ENCODE assay signal across 19 cellular contexts in genomic region chr19:10516064-10516385, GRCh38. TPM values are rescaled to one million over a fixed set of nuclear protein-coding genes. Genes with fewer than 3 reads are reported as not detected.
DNase-seq lines count a peak whose midpoint lies in the region; ATAC-seq and TF ChIP-seq lines count a peak whose summit lies in the region.
"Had no signal": no experiment of that assay in that cellular context is flagged by ENCODE, and none has a peak within 500 bp of the region (broad histone marks: within the 10 kb centered on the region; RNA-seq: fewer than 3 reads in every experiment).

No MANE protein-coding gene starts in this region.

- H3K4me1 ChIP-seq in RWPE2 (ENCODE audit: insufficient read depth, poor library complexity, severe bottlenecking) (peaks cover 3% of the 10 kb centered on the region), esophagus (ENCODE audit: control insufficient read depth in 2 of 2, insufficient read depth in 2 of 2, low read length in 1 of 2) (peaks cover 4 to 27% of the 10 kb centered on the region in 2 donors), aorta (ENCODE audit: control insufficient read depth in 1 of 2, insufficient read depth in 2 of 2, low read length in 2 of 2) (no peaks in the 10 kb centered on the region)

- ATAC-seq in RWPE2 (ENCODE audit: low read depth) (no peak), GM21515 (IDR thresholded peaks at IDR 0.05; ENCODE audit: unreplicated experiment) (no peak), aorta (ENCODE audit: low FRiP score) (no peak)
- ATAC-seq: gastrocnemius medialis had no signal

- H3K27ac ChIP-seq in RWPE2 (ENCODE audit: poor library complexity, severe bottlenecking) = peak overlapping the region; percentile 70
- H3K27ac ChIP-seq in esophagus (ENCODE audit: low read depth in 2 of 2, low read length in 1 of 2) = peak overlapping the region in 1 of 2 donors; percentile 56
- peak overlapping the region in 13 of 21 experiments; percentile 40 to 91 (median 81) for H3K27ac ChIP-seq in skin epidermis
- H3K27ac ChIP-seq in aorta (ENCODE audit: low read depth in 1 of 2, low read length in 2 of 2) = no peak overlapping the region
- H3K27ac ChIP-seq: gastrocnemius medialis, pancreas, stomach had no signal

- 59 to 78% methylated on average over 5 of the region's 5 CpGs for WGBS in esophagus, 2 donors
- 93 to 96% methylated on average over 5 of the region's 5 CpGs for WGBS in aorta, 2 donors

- no peak for TF ChIP-seq CTCF in RWPE2 (IDR thresholded peaks at IDR 0.05; ENCODE audit: poor library complexity, severe bottlenecking)

- peak overlapping the region; percentile 47 for H3K4me3 Mint-ChIP-seq in activated CD4-positive, alpha-beta memory T cell treated with anti-CD3 and anti-CD28 coated beads, Interleukin-2, amount 10 ng/mL, durations not matched to agents 7 days and 5 days
- no peak overlapping the region for H3K4me3 Mint-ChIP-seq in activated CD4-positive, alpha-beta memory T cell treated with anti-CD3 and anti-CD28 coated beads for 36 hours

- DNase-seq in activated CD4-positive, alpha-beta memory T cell treated with anti-CD3 and anti-CD28 coated beads, Interleukin-2, amount 10 ng/mL, durations not matched to agents 7 days and 5 days = no peak
- DNase-seq in activated CD4-positive, alpha-beta memory T cell treated with anti-CD3 and anti-CD28 coated beads for 36 hours = no peak
- no peak for DNase-seq in RWPE2 (ENCODE audit: low spot score)
- DNase-seq in GM19238 (ENCODE audit: insufficient read length, low spot score) = no peak
- DNase-seq in aorta = no peak
- DNase-seq: 8988T; activated CD4-positive, alpha-beta T cell treated with anti-CD3 and anti-CD28 coated beads for 4 hours; CD4-positive, CD25-positive, alpha-beta regulatory T cell; gastrocnemius medialis; KBM-7; NCI-H1417 treated with DMSO at 0.1 percent for 48 hours; pancreas; SHP77 treated with DMSO at 0.1 percent for 48 hours; stomach; T-helper 9 cell had no signal

- H3K4me1 Mint-ChIP-seq in activated CD4-positive, alpha-beta memory T cell treated with anti-CD3 and anti-CD28 coated beads, Interleukin-2, amount 10 ng/mL, durations not matched to agents 7 days and 5 days = peaks cover 32% of the 10 kb centered on the region
- H3K4me1 Mint-ChIP-seq in activated CD4-positive, alpha-beta memory T cell treated with anti-CD3 and anti-CD28 coated beads for 36 hours (ENCODE audit: low read depth) = peaks cover 22% of the 10 kb centered on the region

- no peaks in the 10 kb centered on the region for H3K9me3 Mint-ChIP-seq in activated CD4-positive, alpha-beta memory T cell treated with anti-CD3 and anti-CD28 coated beads, Interleukin-2, amount 10 ng/mL, durations not matched to agents 7 days and 5 days
- no peaks in the 10 kb centered on the region for H3K9me3 Mint-ChIP-seq in activated CD4-positive, alpha-beta memory T cell treated with anti-CD3 and anti-CD28 coated beads for 36 hours
- H3K9me3 Mint-ChIP-seq: memory B cell had no signal

- H3K27ac Mint-ChIP-seq in activated CD4-positive, alpha-beta memory T cell treated with anti-CD3 and anti-CD28 coated beads, Interleukin-2, amount 10 ng/mL, durations not matched to agents 7 days and 5 days = peak overlapping the region; percentile 26
- H3K27ac Mint-ChIP-seq in activated CD4-positive, alpha-beta memory T cell treated with anti-CD3 and anti-CD28 coated beads for 36 hours = no peak overlapping the region
- H3K27ac Mint-ChIP-seq: CD4-positive, CD25-positive, alpha-beta regulatory T cell; memory B cell had no signal

- H3K27me3 ChIP-seq in RWPE2 (ENCODE audit: insufficient read depth, poor library complexity, severe bottlenecking) (no peaks in the 10 kb centered on the region), esophagus (ENCODE audit: control insufficient read depth in 1 of 2, insufficient read depth in 2 of 2, low read length in 2 of 2) (peaks cover 0 to 5% of the 10 kb centered on the region in 2 donors), aorta (ENCODE audit: control insufficient read depth in 1 of 2, insufficient read depth in 2 of 2, low read length in 1 of 2) (no peaks in the 10 kb centered on the region)
- H3K27me3 ChIP-seq: pancreas had no signal

- H3K27me3 Mint-ChIP-seq in activated CD4-positive, alpha-beta memory T cell treated with anti-CD3 and anti-CD28 coated beads, Interleukin-2, amount 10 ng/mL, durations not matched to agents 7 days and 5 days = peaks cover 70% of the 10 kb centered on the region
- peaks cover 55% of the 10 kb centered on the region for H3K27me3 Mint-ChIP-seq in activated CD4-positive, alpha-beta memory T cell treated with anti-CD3 and anti-CD28 coated beads for 36 hours

- no peak overlapping the region for H3K4me3 ChIP-seq in RWPE2 (ENCODE audit: severe bottlenecking)
- H3K4me3 ChIP-seq in esophagus (ENCODE audit: low read depth in 1 of 2, low read length in 2 of 2) = peak overlapping the region; percentile 21 to 55
- H3K4me3 ChIP-seq in skin epidermis = peak overlapping the region; percentile 17 to 64 (median 45)
- H3K4me3 ChIP-seq in aorta (ENCODE audit: low read length in 2 of 2) = no peak overlapping the region
- H3K4me3 ChIP-seq: gastrocnemius medialis, stomach had no signal

- intact Hi-C loops in activated CD4-positive, alpha-beta memory T cell treated with anti-CD3 and anti-CD28 coated beads for 36 hours (cut with micrococcal nuclease) = no loop called here
- intact Hi-C loops in aorta (cut with DNase I) = no loop called here

- POLR2A ChIA-PET in activated CD4-positive, alpha-beta memory T cell treated with anti-CD3 and anti-CD28 coated beads, Interleukin-2, amount 10 ng/mL, durations not matched to agents 7 days and 5 days (lab: Charles Lee) = interaction anchor here (0.6 to 1.4 kb wide), 2 partner anchors 37 to 95 kb away, joined by 3 to 4 read pairs; no protein-coding TSS in a partner anchor
- POLR2A ChIA-PET in activated CD4-positive, alpha-beta memory T cell treated with anti-CD3 and anti-CD28 coated beads for 36 hours (lab: Charles Lee) = interaction anchor here (0.7 kb wide), 1 partner anchor 218 kb away, joined by 3 read pairs; no protein-coding TSS in a partner anchor

- H3K36me3 ChIP-seq in RWPE2 (ENCODE audit: low read depth) (no peaks in the 10 kb centered on the region), esophagus (ENCODE audit: control insufficient read depth in 2 of 2, insufficient read depth in 2 of 2, low read length in 1 of 2) (peaks cover 0 to 9% of the 10 kb centered on the region in 2 donors), aorta (ENCODE audit: control insufficient read depth in 1 of 2, insufficient read depth in 2 of 2, low read length in 1 of 2) (no peaks in the 10 kb centered on the region)
- H3K36me3 ChIP-seq: gastrocnemius medialis, pancreas, stomach had no signal

- H3K9me3 ChIP-seq in RWPE2 (ENCODE audit: severe bottlenecking) (no peaks in the 10 kb centered on the region), esophagus (ENCODE audit: control insufficient read depth in 2 of 2, insufficient read depth in 1 of 2, low read depth in 1 of 2, low read length in 1 of 2) (peaks cover 0 to 4% of the 10 kb centered on the region in 2 donors), aorta (ENCODE audit: control insufficient read depth, low read length) (no peaks in the 10 kb centered on the region)
- H3K9me3 ChIP-seq: gastrocnemius medialis, pancreas, stomach had no signal

- CTCF ChIA-PET in activated CD4-positive, alpha-beta memory T cell treated with anti-CD3 and anti-CD28 coated beads, Interleukin-2, amount 10 ng/mL, durations not matched to agents 7 days and 5 days (lab: Charles Lee) = interaction anchor here (1.0 to 1.1 kb wide), 2 partner anchors 12 to 50 kb away, joined by 3 to 4 read pairs; partner anchors contain the start of gene KRI1
- CTCF ChIA-PET in activated CD4-positive, alpha-beta memory T cell treated with anti-CD3 and anti-CD28 coated beads for 36 hours (lab: Charles Lee) = interaction anchor here (0.7 to 2.6 kb wide), 4 partner anchors 8 to 100 kb away, joined by 3 to 8 read pairs (median 4); no protein-coding TSS in a partner anchor

- H3K36me3 Mint-ChIP-seq in activated CD4-positive, alpha-beta memory T cell treated with anti-CD3 and anti-CD28 coated beads, Interleukin-2, amount 10 ng/mL, durations not matched to agents 7 days and 5 days (ENCODE audit: low read depth) = no peaks in the 10 kb centered on the region
- no peaks in the 10 kb centered on the region for H3K36me3 Mint-ChIP-seq in activated CD4-positive, alpha-beta memory T cell treated with anti-CD3 and anti-CD28 coated beads for 36 hours
- H3K36me3 Mint-ChIP-seq: memory B cell had no signal

RNA-seq across cellular contexts. Expression of gene S1PR5, which starts 1.2 kb away (rescaled TPM):
- under 1 TPM; 0.63 to 0.68 TPM for total RNA-seq in activated CD4-positive, alpha-beta memory T cell treated with anti-CD3 and anti-CD28 coated beads, Interleukin-2, amount 10 ng/mL, durations not matched to agents 7 days and 5 days
- under 1 TPM; 0.12 to 0.40 TPM for total RNA-seq in activated CD4-positive, alpha-beta memory T cell treated with anti-CD3 and anti-CD28 coated beads for 36 hours
- polyA plus RNA-seq in esophagus (10 to 100 TPM in 1 of 2 donors, 1 to 10 TPM in 1; 9.4 to 12.1 TPM), aorta (1 to 10 TPM; 1.3 to 1.6 TPM)
- total RNA-seq in aorta = under 1 TPM; 0.39 to 0.99 TPM
- total RNA-seq: CD4-positive, CD25-positive, alpha-beta regulatory T cell; gastrocnemius medialis had no signal

RNA-seq across cellular contexts. Expression of gene KEAP1, which starts 12.9 kb away (rescaled TPM):
- total RNA-seq in activated CD4-positive, alpha-beta memory T cell treated with anti-CD3 and anti-CD28 coated beads, Interleukin-2, amount 10 ng/mL, durations not matched to agents 7 days and 5 days = 100 to 1,000 TPM in 1 of 2 experiments, 10 to 100 TPM in 1; 97.1 to 103 TPM
- 10 to 100 TPM; 68.0 to 71.0 TPM for total RNA-seq in activated CD4-positive, alpha-beta memory T cell treated with anti-CD3 and anti-CD28 coated beads for 36 hours
- polyA plus RNA-seq in esophagus = 10 to 100 TPM; 54.2 to 63.9 TPM
- 10 to 100 TPM; 43.6 to 62.8 TPM for total RNA-seq in aorta
- polyA plus RNA-seq in aorta = 10 to 100 TPM; 30.9 to 56.2 TPM

RNA-seq across cellular contexts. Expression of gene ATG4D, which starts 27.7 kb away (rescaled TPM):
- 10 to 100 TPM; 38.1 to 39.2 TPM for total RNA-seq in activated CD4-positive, alpha-beta memory T cell treated with anti-CD3 and anti-CD28 coated beads, Interleukin-2, amount 10 ng/mL, durations not matched to agents 7 days and 5 days
- total RNA-seq in activated CD4-positive, alpha-beta memory T cell treated with anti-CD3 and anti-CD28 coated beads for 36 hours = 10 to 100 TPM; 23.8 to 26.7 TPM
- 10 to 100 TPM; 43.9 to 53.6 TPM for polyA plus RNA-seq in esophagus
- 10 to 100 TPM; 14.0 to 17.2 TPM for total RNA-seq in aorta
- 10 to 100 TPM; 17.7 to 42.6 TPM for polyA plus RNA-seq in aorta

RNA-seq across cellular contexts. Expression of gene KRI1, which starts 49.8 kb away (rescaled TPM):
- 10 to 100 TPM; 45.5 TPM for total RNA-seq in activated CD4-positive, alpha-beta memory T cell treated with anti-CD3 and anti-CD28 coated beads, Interleukin-2, amount 10 ng/mL, durations not matched to agents 7 days and 5 days
- total RNA-seq in activated CD4-positive, alpha-beta memory T cell treated with anti-CD3 and anti-CD28 coated beads for 36 hours = 10 to 100 TPM; 46.2 to 52.3 TPM
- polyA plus RNA-seq in esophagus (10 to 100 TPM; 16.4 to 25.3 TPM), aorta (10 to 100 TPM in 1 of 2 donors, 1 to 10 TPM in 1; 6.4 to 41.0 TPM)
- 10 to 100 TPM; 15.8 to 18.9 TPM for total RNA-seq in aorta

RNA-seq across cellular contexts. Expression of gene CDKN2D, which starts 52.8 kb away (rescaled TPM):
- total RNA-seq in activated CD4-positive, alpha-beta memory T cell treated with anti-CD3 and anti-CD28 coated beads, Interleukin-2, amount 10 ng/mL, durations not matched to agents 7 days and 5 days = 10 to 100 TPM; 85.4 to 89.4 TPM
- total RNA-seq in activated CD4-positive, alpha-beta memory T cell treated with anti-CD3 and anti-CD28 coated beads for 36 hours = 10 to 100 TPM; 68.6 to 68.8 TPM
- polyA plus RNA-seq in esophagus (10 to 100 TPM in 1 of 2 donors, 1 to 10 TPM in 1; 4.6 to 11.7 TPM), aorta (10 to 100 TPM; 17.9 to 23.0 TPM)
- total RNA-seq in aorta = 10 to 100 TPM; 11.8 to 19.2 TPM

Comparison
In these comparisons a context has a peak if more than half of its experiments do, and no peak if none do; other contexts are left out.
1. H3K27ac ChIP-seq: peak in RWPE2 (single experiment) and skin epidermis (13 of 21); none in aorta (0 of 2).
2. H3K4me3 ChIP-seq: peak in esophagus (2 of 2) and skin epidermis (7 of 7); none in RWPE2 (single experiment) and aorta (0 of 2).